ENCODE assay signal across 10 cellular contexts in the genomic region with DNA sequence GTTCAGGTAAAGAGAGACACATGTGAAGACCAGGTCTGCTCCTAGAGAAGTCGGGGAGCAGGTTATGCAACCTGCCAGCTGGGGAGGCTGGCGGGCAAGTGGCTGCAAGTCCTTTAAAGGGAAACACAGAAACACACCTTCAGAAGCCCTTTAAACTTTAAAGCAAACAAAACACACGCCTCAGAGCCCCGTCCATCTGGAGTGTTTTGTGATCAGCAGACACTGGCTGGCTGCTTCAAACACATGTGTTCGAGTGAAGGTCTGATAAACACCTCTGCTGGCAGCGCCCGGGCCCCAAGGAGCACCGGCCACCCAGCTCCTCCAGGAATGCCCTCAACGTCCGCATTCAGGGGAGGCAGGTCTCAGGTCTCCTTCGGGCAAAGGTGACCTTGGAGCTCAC. TPM values are rescaled to one million over a fixed set of nuclear protein-coding genes. Genes with fewer than 3 reads are reported as not detected.
DNase-seq lines count a peak whose midpoint lies in the region; ATAC-seq, FAIRE-seq and TF ChIP-seq lines count a peak whose summit lies in the region.
"Had no signal": no experiment of that assay in that cellular context is flagged by ENCODE, and none has a peak within 500 bp of the region (broad histone marks: within the 10 kb centered on the region; RNA-seq: fewer than 3 reads in every experiment).

No MANE protein-coding gene starts in this region.

- CTCF ChIA-PET in HCT116 (lab: Charles Lee), result interaction anchor here (0.7 to 1.4 kb wide), 3 partner anchors 17 to 139 kb away, joined by 3 to 4 read pairs (median 4); no protein-coding TSS in a partner anchor

- H3K4me1 ChIP-seq in HCT116 (ENCODE audit: control insufficient read depth in 1 of 2, insufficient read depth in 2 of 2, low read length in 2 of 2) (peaks cover 35 to 43% of the 10 kb centered on the region in 2 experiments), kidney (ENCODE audit: control insufficient read depth in 1 of 2, insufficient read depth in 1 of 2, low read depth in 1 of 2, low read length in 2 of 2) (peaks cover 31 to 35% of the 10 kb centered on the region in 2 donors), thyroid gland (peaks cover 36 to 39% of the 10 kb centered on the region in 2 donors)

- BruUV-seq in HCT116 (replicated peaks; lab: Mats Ljungman, UMichigan), result no TSS peak

- DNase-seq in HCT116 (ENCODE audit: low read depth, low spot score) (no peak), NCI-H69 (lab: John Stamatoyannopoulos, UW) (peak; percentile 74), kidney (peak; percentile 49), thyroid gland (peak; percentile 93), NCI-H1694 treated with DMSO at 0.1 percent for 48 hours (lab: John Stamatoyannopoulos, UW) (no peak), NCI-H2196 treated with DMSO at 0.1 percent for 48 hours (lab: John Stamatoyannopoulos, UW; ENCODE audit: unreplicated experiment) (no peak), putamen (ENCODE audit: low spot score) (no peak)
- DNase-seq: activated T-cell treated with anti-CD3 and anti-CD28 coated beads for 4 hours, brain microvascular endothelial cell had no signal

- H3K36me3 ChIP-seq in HCT116 (ENCODE audit: control insufficient read depth in 1 of 2, insufficient read depth in 2 of 2, low read length in 2 of 2) (peaks cover 16 to 28% of the 10 kb centered on the region in 2 experiments), kidney (ENCODE audit: control insufficient read depth in 1 of 2, insufficient read depth in 2 of 2, low read length in 2 of 2) (peaks cover 24 to 54% of the 10 kb centered on the region in 2 donors), thyroid gland (peaks cover 0 to 17% of the 10 kb centered on the region in 2 donors)
- H3K36me3 ChIP-seq: brain microvascular endothelial cell had no signal

- H3K27me3 ChIP-seq in HCT116 (ENCODE audit: insufficient read depth, low read length) (no peaks in the 10 kb centered on the region), thyroid gland (no peaks in the 10 kb centered on the region)
- H3K27me3 ChIP-seq: brain microvascular endothelial cell had no signal

- ATAC-seq in HCT116, result no peak

- peaks cover 60% of the 10 kb centered on the region; the same call in 1 of the 2 replicates for H3K79me2 ChIP-seq in HCT116 (ENCODE audit: insufficient read depth, low read length)

- H3K9ac ChIP-seq in HCT116 (ENCODE audit: low read length) (no peak overlapping the region; the same call in 1 of the 2 replicates), kidney (ENCODE audit: low read length in 2 of 2) (no peak overlapping the region)

- WGBS in thyroid gland, 2 donors, result 31 to 33% methylated on average over 5 to 11 of the region's 11 CpGs

- H4K20me1 ChIP-seq in HCT116 (ENCODE audit: insufficient read depth), result peaks cover 5% of the 10 kb centered on the region

- no peak for FAIRE-seq in kidney (lab: Jason Lieb, UNC)
- FAIRE-seq: TTC549 had no signal

- no peak overlapping the region for H3K27ac ChIP-seq in HCT116 (ENCODE audit: low read depth, low read length)
- peak overlapping the region; percentile 44 to 53 for H3K27ac ChIP-seq in kidney (ENCODE audit: low read depth in 2 of 2, low read length in 2 of 2)
- H3K27ac ChIP-seq in thyroid gland, result peak overlapping the region; percentile 87 to 98 (median 94)
- H3K27ac ChIP-seq: brain microvascular endothelial cell had no signal

- intact Hi-C loops in HCT116 (cut with micrococcal nuclease), result no loop called here
- intact Hi-C loops in kidney (cut with DNase I), result no loop called here
- intact Hi-C loops in thyroid gland (cut with DNase I), result no loop called here

- no peaks in the 10 kb centered on the region for H3K9me3 ChIP-seq in HCT116 (ENCODE audit: control insufficient read depth in 1 of 2, insufficient read depth in 1 of 2, low read depth in 1 of 2, low read length in 2 of 2)
- no peaks in the 10 kb centered on the region for H3K9me3 ChIP-seq in kidney (ENCODE audit: control insufficient read depth in 1 of 2, low read length in 2 of 2)
- no peaks in the 10 kb centered on the region for H3K9me3 ChIP-seq in thyroid gland

- POLR2A ChIA-PET in HCT116 (lab: Charles Lee), result no interaction called here

- H3K4me2 ChIP-seq in HCT116 (ENCODE audit: low read length), result peak overlapping the region; percentile 67

- H3K4me3 ChIP-seq in HCT116 (replicated peaks in 1 of 2; ENCODE audit: low read depth in 1 of 2, low read length in 2 of 2) (no peak overlapping the region), kidney (ENCODE audit: low read length in 2 of 2) (no peak overlapping the region), thyroid gland (replicated peaks in 1 of 3) (no peak overlapping the region)

- no peaks in the 10 kb centered on the region for H3K9me2 ChIP-seq in HCT116 (ENCODE audit: insufficient read depth)

- TF ChIP-seq POLR2A in HCT116 (IDR thresholded peaks at IDR 0.05; ENCODE audit: borderline replicate concordance, extremely low read depth, insufficient read depth, insufficient read length) (no peak), thyroid gland (IDR thresholded peaks at IDR 0.05) (peak in 1 of 2 donors; percentile 68)

- TF ChIP-seq CTCF in HCT116 (IDR thresholded peaks at IDR 0.05 in 2 of 3, conservative IDR thresholded peaks at IDR 0.05 in 1 of 3; ENCODE audit: borderline replicate concordance in 1 of 3, insufficient read depth in 1 of 3, low read depth in 2 of 3, low read length in 2 of 3) (no peak), kidney (IDR thresholded peaks at IDR 0.05; ENCODE audit: borderline replicate concordance, extremely low read depth, insufficient read depth) (no peak), thyroid gland (IDR thresholded peaks at IDR 0.05) (peak in 1 of 6 experiments; percentile 33)

- no peak for TF ChIP-seq RAD21 in HCT116 (IDR thresholded peaks at IDR 0.05; ENCODE audit: low read depth)

- no peak overlapping the region for H2AFZ ChIP-seq in HCT116 (ENCODE audit: low read depth, low read length, poor library complexity, severe bottlenecking)

- RAD21 ChIA-PET in HCT116 (lab: Charles Lee; ENCODE audit: low non-redundant PET in 1 of 2, low total read pairs in 2 of 2, uncharacterized antibody in 2 of 2, unreplicated experiment in 2 of 2), result interaction anchor here in 1 of 2 experiments (0.7 kb wide), 1 partner anchor 98 kb away, joined by 3 read pairs; no protein-coding TSS in a partner anchor

TF ChIP-seq in HCT116, 20 proteins besides CTCF, POLR2A, EP300 and RAD21:
- no peak for TF ChIP-seq EGR1 (IDR thresholded peaks at IDR 0.05; ENCODE audit: low read depth)
- no peak for TF ChIP-seq CBX3 (IDR thresholded peaks at IDR 0.05; ENCODE audit: low read depth)
- TF ChIP-seq, protein P1, sequence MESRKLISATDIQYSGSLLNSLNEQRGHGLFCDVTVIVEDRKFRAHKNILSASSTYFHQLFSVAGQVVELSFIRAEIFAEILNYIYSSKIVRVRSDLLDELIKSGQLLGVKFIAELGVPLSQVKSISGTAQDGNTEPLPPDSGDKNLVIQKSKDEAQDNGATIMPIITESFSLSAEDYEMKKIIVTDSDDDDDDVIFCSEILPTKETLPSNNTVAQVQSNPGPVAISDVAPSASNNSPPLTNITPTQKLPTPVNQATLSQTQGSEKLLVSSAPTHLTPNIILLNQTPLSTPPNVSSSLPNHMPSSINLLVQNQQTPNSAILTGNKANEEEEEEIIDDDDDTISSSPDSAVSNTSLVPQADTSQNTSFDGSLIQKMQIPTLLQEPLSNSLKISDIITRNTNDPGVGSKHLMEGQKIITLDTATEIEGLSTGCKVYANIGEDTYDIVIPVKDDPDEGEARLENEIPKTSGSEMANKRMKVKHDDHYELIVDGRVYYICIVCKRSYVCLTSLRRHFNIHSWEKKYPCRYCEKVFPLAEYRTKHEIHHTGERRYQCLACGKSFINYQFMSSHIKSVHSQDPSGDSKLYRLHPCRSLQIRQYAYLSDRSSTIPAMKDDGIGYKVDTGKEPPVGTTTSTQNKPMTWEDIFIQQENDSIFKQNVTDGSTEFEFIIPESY (IDR thresholded peaks at IDR 0.05; ENCODE audit: extremely low read depth, insufficient replicate concordance, low read length), result no peak
- TF ChIP-seq, protein P2, sequence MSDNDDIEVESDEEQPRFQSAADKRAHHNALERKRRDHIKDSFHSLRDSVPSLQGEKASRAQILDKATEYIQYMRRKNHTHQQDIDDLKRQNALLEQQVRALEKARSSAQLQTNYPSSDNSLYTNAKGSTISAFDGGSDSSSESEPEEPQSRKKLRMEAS (IDR thresholded peaks at IDR 0.05), result no peak
- no peak for TF ChIP-seq POLR2AphosphoS5 (IDR thresholded peaks at IDR 0.05; ENCODE audit: low read depth, low read length)
- TF ChIP-seq ZNF274 (IDR thresholded peaks at IDR 0.05; ENCODE audit: low read depth, low read length), result no peak

RNA-seq across cellular contexts. Expression of a gene that starts 15.2 kb away (rescaled TPM):
- total RNA-seq in HCT116 (2021; ENCODE audit: unreplicated experiment) (9.9 TPM), kidney (32.6 TPM), thyroid gland (10 to 100 TPM; 15.3 to 24.7 (median 22.6) TPM)
- polyA plus RNA-seq in HCT116 (2012), result 8.2 and 11.1 TPM in 2 replicates
- polyA plus RNA-seq in kidney (ENCODE audit: insufficient read depth, low read depth, low replicate concordance), result 11.6 TPM

Comparison
In these comparisons a context has a peak if more than half of its experiments do, and no peak if none do; other contexts are left out.
1. DNase-seq: peak in NCI-H69 (single experiment), kidney (single experiment) and thyroid gland (2 of 2); none in HCT116 (single experiment), NCI-H1694 treated with DMSO at 0.1 percent for 48 hours (single experiment), NCI-H2196 treated with DMSO at 0.1 percent for 48 hours (single experiment) and putamen (single experiment).